In genomic region chr1:63870152-63870551, GRCh38 we compare ENCODE assay signal across 21 cellular contexts.
A peak's percentile ranks its signal among the peaks of the same experiment; 100 is the strongest.
DNase-seq lines count a peak whose midpoint lies in the region; ATAC-seq, FAIRE-seq and TF ChIP-seq lines count a peak whose summit lies in the region.
"Had no signal": no experiment of that assay in that cellular context is flagged by ENCODE, and none has a peak within 500 bp of the region (broad histone marks: within the 10 kb centered on the region; RNA-seq: fewer than 3 reads in every experiment).

No MANE protein-coding gene starts in this region.

- H3K23ac ChIP-seq in H1 (ENCODE audit: insufficient read length) = no peak overlapping the region

- peaks cover 35% of the 10 kb centered on the region for H3K4me1 Mint-ChIP-seq in progenitor cell of endocrine pancreas (ENCODE audit: low read depth)

- H2BK15ac ChIP-seq in H1 (ENCODE audit: low read length) = no peak overlapping the region

- no peak for TF ChIP-seq EP300 in H1 (IDR thresholded peaks at IDR 0.05; ENCODE audit: borderline replicate concordance in 1 of 2, low read depth in 2 of 2, low read length in 2 of 2)

- H3K27ac Mint-ChIP-seq in progenitor cell of endocrine pancreas = no peak overlapping the region

- peaks cover 18% of the 10 kb centered on the region for H3K79me1 ChIP-seq in H1 (ENCODE audit: low read depth, low read length)

- no peak overlapping the region for H3K14ac ChIP-seq in H1 (ENCODE audit: insufficient read length)

- H2BK120ac ChIP-seq in H1 (replicated peaks; ENCODE audit: low read depth, low read length) = no peak overlapping the region

- FAIRE-seq in H1 (lab: Jason Lieb, UNC) = peak; percentile 7
- FAIRE-seq: A549, G401.6 had no signal

- H3K27ac ChIP-seq in HCT116 (ENCODE audit: low read depth, low read length) = no peak overlapping the region
- H3K27ac ChIP-seq in H1 (ENCODE audit: low read depth, low read length) = no peak overlapping the region
- H3K27ac ChIP-seq: A549, C4-2B, GM23248, KMS-11, RWPE1 had no signal

- no peak overlapping the region for H2BK5ac ChIP-seq in H1 (ENCODE audit: low read depth, low read length)

- no peaks in the 10 kb centered on the region for H3K36me3 Mint-ChIP-seq in progenitor cell of endocrine pancreas (ENCODE audit: insufficient read depth)

- H3K4me1 ChIP-seq in BE2C (no peaks in the 10 kb centered on the region; the same call in 1 of the 2 replicates), HCT116 (ENCODE audit: control insufficient read depth in 1 of 2, insufficient read depth in 2 of 2, low read length in 2 of 2) (peaks cover 5 to 30% of the 10 kb centered on the region in 2 experiments; a peak in 3 of 4 replicates), H1 (replicated peaks in 1 of 4; ENCODE audit: control insufficient read depth in 3 of 4, insufficient read depth in 4 of 4, low read length in 3 of 4) (peaks cover 0 to 13% (median 6%) of the 10 kb centered on the region in 4 experiments; a peak in 3 of 7 replicates)

- H3K36me3 ChIP-seq in BE2C (no peaks in the 10 kb centered on the region), HCT116 (ENCODE audit: control insufficient read depth in 1 of 2, insufficient read depth in 2 of 2, low read length in 2 of 2) (no peaks in the 10 kb centered on the region), H1 (ENCODE audit: control insufficient read depth in 2 of 4, insufficient read depth in 4 of 4, low read length in 3 of 4) (no peaks in the 10 kb centered on the region)

- BruUV-seq in HCT116 (replicated peaks; lab: Mats Ljungman, UMichigan) = no TSS peak

- H4K5ac ChIP-seq in H1 (ENCODE audit: insufficient read length, low read depth, low read length) = no peak overlapping the region

- H3K56ac ChIP-seq in H1 (replicated peaks; ENCODE audit: insufficient read length, low read depth, low read length) = no peak overlapping the region

- H3K27me3 ChIP-seq in BE2C = no peaks in the 10 kb centered on the region
- H3K27me3 ChIP-seq in HCT116 (ENCODE audit: insufficient read depth, low read length) = no peaks in the 10 kb centered on the region
- no peaks in the 10 kb centered on the region for H3K27me3 ChIP-seq in H1 (replicated peaks in 1 of 4; ENCODE audit: control insufficient read depth in 3 of 4, extremely low read depth in 1 of 4, insufficient read depth in 3 of 4, low read length in 3 of 4)

- ATAC-seq in HCT116 (no peak), GM18907 (IDR thresholded peaks at IDR 0.05; ENCODE audit: unreplicated experiment) (no peak), HG02973 (IDR thresholded peaks at IDR 0.05; ENCODE audit: unreplicated experiment) (no peak)
- ATAC-seq: A549 had no signal

- H2BK20ac ChIP-seq in H1 (ENCODE audit: low read length) = no peak overlapping the region

- TF ChIP-seq POLR2A in HCT116 (IDR thresholded peaks at IDR 0.05; ENCODE audit: borderline replicate concordance, extremely low read depth, insufficient read depth, insufficient read length) (no peak), H1 (IDR thresholded peaks at IDR 0.05; ENCODE audit: control extremely low read depth in 1 of 2, low read depth in 2 of 2, low read length in 2 of 2) (no peak)

- H3K4me3 ChIP-seq in BE2C (ENCODE audit: low read depth, low read length) = no peak overlapping the region
- no peak overlapping the region for H3K4me3 ChIP-seq in HCT116 (replicated peaks in 1 of 2; ENCODE audit: low read depth in 1 of 2, low read length in 2 of 2)
- H3K4me3 ChIP-seq in H1 (ENCODE audit: extremely low read depth in 1 of 4, insufficient read depth in 2 of 4, low read depth in 3 of 4, low read length in 4 of 4) = no peak overlapping the region
- H3K4me3 ChIP-seq: A549, GM23248 had no signal

- no peak overlapping the region for H3K4me2 ChIP-seq in HCT116 (ENCODE audit: low read length)
- no peak overlapping the region for H3K4me2 ChIP-seq in H1 (ENCODE audit: insufficient read depth in 1 of 2, low read depth in 2 of 2, low read length in 2 of 2)
- H3K4me2 ChIP-seq: A549, KMS-11 had no signal

- intact Hi-C loops in HCT116 (cut with micrococcal nuclease) = no loop called here

- RAD21 ChIA-PET in HCT116 (lab: Charles Lee; ENCODE audit: low non-redundant PET in 1 of 2, low total read pairs in 2 of 2, uncharacterized antibody in 2 of 2, unreplicated experiment in 2 of 2) = no interaction called here

- TF ChIP-seq CTCF in BE2C (IDR thresholded peaks at IDR 0.05; ENCODE audit: low read depth, low read length) (0 out of 2 replicates have a peak, but pooled peaks have one; percentile 8), HCT116 (IDR thresholded peaks at IDR 0.05 in 2 of 3, conservative IDR thresholded peaks at IDR 0.05 in 1 of 3; ENCODE audit: borderline replicate concordance in 1 of 3, insufficient read depth in 1 of 3, low read depth in 2 of 3, low read length in 2 of 3) (peak in 2 of 3 experiments; percentile 21 to 38; a peak in 2 of 6 replicates), H1 (IDR thresholded peaks at IDR 0.05; ENCODE audit: control extremely low read depth in 1 of 3, insufficient read depth in 1 of 3, low read depth in 1 of 3, low read length in 3 of 3) (peak in 2 of 3 experiments; percentile 26 to 37; a peak in 2 of 4 replicates), progenitor cell of endocrine pancreas (IDR thresholded peaks at IDR 0.05; ENCODE audit: unreplicated experiment) (peak; percentile 23)

- H3K27me3 Mint-ChIP-seq in progenitor cell of endocrine pancreas = no peaks in the 10 kb centered on the region

- H3K79me2 ChIP-seq in HCT116 (ENCODE audit: insufficient read depth, low read length) (no peaks in the 10 kb centered on the region), H1 (ENCODE audit: control insufficient read depth in 1 of 2, insufficient read depth in 2 of 2, low read length in 2 of 2) (peaks cover 9 to 100% of the 10 kb centered on the region in 2 experiments; a peak in 3 of 4 replicates)

- H3K9ac ChIP-seq in HCT116 (ENCODE audit: low read length) (no peak overlapping the region), H1 (replicated peaks in 1 of 4; ENCODE audit: extremely low read depth in 1 of 4, low read depth in 3 of 4, low read length in 3 of 4) (no peak overlapping the region)
- H3K9ac ChIP-seq: GM23248, KMS-11 had no signal

- WGBS in H1 (ENCODE audit: extremely low coverage in 1 of 2, insufficient coverage in 1 of 2, insufficient read length in 1 of 2, insufficient replicate concordance in 2 of 2, low coverage in 1 of 2, low lambda C conversion rate in 2 of 2, missing lambda C conversion rate in 1 of 2), 2 experiments = 92% methylated on average over 2 of the region's 2 CpGs; no CpG with 5 or more reads in 1 of the 2 experiments

- DNase-seq in BE2C = no peak
- DNase-seq in HCT116 (ENCODE audit: low read depth, low spot score) = no peak
- no peak for DNase-seq in H1 (ENCODE audit: low read depth in 1 of 2, low spot score in 2 of 2)
- no peak for DNase-seq in progenitor cell of endocrine pancreas (ENCODE audit: low spot score, unreplicated experiment)
- DNase-seq in stimulated activated CD4-positive, alpha-beta T cell treated with anti-CD3 and anti-CD28 coated beads, Interleukin-12 subunit alpha, Interleukin-12 subunit beta, amount 100 ng/mL, for 4 hours = no peak
- DNase-seq: DMS79 treated with DMSO at 0.1 percent for 48 hours, GM23248, NCI-H1417 treated with DMSO at 0.1 percent for 48 hours, NCI-H187 treated with DMSO at 0.1 percent for 48 hours, NCI-H2227 treated with DMSO at 0.1 percent for 48 hours, NCI-H510A treated with DMSO at 0.1 percent for 48 hours, NCI-H774, OCI-M1, SIG-M5 had no signal

- H3K9me3 ChIP-seq in BE2C = no peaks in the 10 kb centered on the region
- no peaks in the 10 kb centered on the region for H3K9me3 ChIP-seq in HCT116 (ENCODE audit: control insufficient read depth in 1 of 2, insufficient read depth in 1 of 2, low read depth in 1 of 2, low read length in 2 of 2)
- H3K9me3 ChIP-seq in H1 (ENCODE audit: insufficient read depth in 2 of 2, low read depth in 1 of 2, low read length in 1 of 2) = no peaks in the 10 kb centered on the region
- H3K9me3 ChIP-seq: A549 had no signal

- H2AFZ ChIP-seq in HCT116 (ENCODE audit: low read depth, low read length, poor library complexity, severe bottlenecking) (no peak overlapping the region), H1 (ENCODE audit: low read length) (no peak overlapping the region)
- H2AFZ ChIP-seq: GM23248 had no signal

- H2BK12ac ChIP-seq in H1 (ENCODE audit: low read depth, low read length) = no peak overlapping the region

- no peaks in the 10 kb centered on the region for H3K23me2 ChIP-seq in H1 (ENCODE audit: low read depth, low read length)

- no peak overlapping the region for H3K18ac ChIP-seq in H1 (ENCODE audit: extremely low read depth, low read length)

- H4K8ac ChIP-seq in H1 (ENCODE audit: extremely low read depth, insufficient read depth, low read length) = no peak overlapping the region

- CTCF ChIA-PET in HCT116 (lab: Charles Lee) = no interaction called here
- CTCF ChIA-PET in H1 (lab: Charles Lee; ENCODE audit: partially characterized antibody) = interaction anchor here (1.0 to 7.8 kb wide), 16 partner anchors 8 to 294 kb away, joined by 3 to 69 read pairs (median 4); no protein-coding TSS in a partner anchor

- H4K20me1 ChIP-seq in HCT116 (ENCODE audit: insufficient read depth) (no peaks in the 10 kb centered on the region), H1 (replicated peaks in 1 of 2; ENCODE audit: control insufficient read depth in 1 of 2, insufficient read depth in 2 of 2, low read length in 2 of 2) (peaks cover 15 to 16% of the 10 kb centered on the region in 2 experiments)

- no peaks in the 10 kb centered on the region for H3K9me3 Mint-ChIP-seq in progenitor cell of endocrine pancreas (ENCODE audit: low read depth)

- no peak for TF ChIP-seq RAD21 in HCT116 (IDR thresholded peaks at IDR 0.05; ENCODE audit: low read depth)
- no peak; a peak in 1 of 4 replicates for TF ChIP-seq RAD21 in H1 (IDR thresholded peaks at IDR 0.05 in 1 of 2, conservative IDR thresholded peaks at IDR 0.05 in 1 of 2; ENCODE audit: low read depth in 2 of 2, low read length in 2 of 2)

- no peak overlapping the region for H3K4me3 Mint-ChIP-seq in progenitor cell of endocrine pancreas (ENCODE audit: low read depth)

- H2AK5ac ChIP-seq in H1 (ENCODE audit: low read depth, low read length) = no peak overlapping the region

- H3K9me2 ChIP-seq in HCT116 (ENCODE audit: insufficient read depth) = no peaks in the 10 kb centered on the region

- no peak overlapping the region for H3K4ac ChIP-seq in H1 (replicated peaks; ENCODE audit: insufficient read length, low read depth, low read length)

- POLR2A ChIA-PET in HCT116 (lab: Charles Lee) (no interaction called here), H1 (lab: Charles Lee; ENCODE audit: partially characterized antibody) (interaction anchor here (0.8 to 1.4 kb wide), 2 partner anchors 14 to 176 kb away, joined by 3 read pairs; no protein-coding TSS in a partner anchor)

- H4K91ac ChIP-seq in H1 (replicated peaks; ENCODE audit: insufficient read length, low read length) = no peak overlapping the region

TF ChIP-seq in HCT116, 20 proteins besides CTCF, POLR2A, EP300 and RAD21 (continues in another document):
- TF ChIP-seq FOSL1 (IDR thresholded peaks at IDR 0.05; ENCODE audit: low read depth) (no peak), EGR1 (IDR thresholded peaks at IDR 0.05; ENCODE audit: low read depth) (no peak), POLR2AphosphoS5 (IDR thresholded peaks at IDR 0.05; ENCODE audit: low read depth, low read length) (no peak)

TF ChIP-seq in H1, 55 proteins besides CTCF, POLR2A, EP300 and RAD21 (continues in another document):
- TF ChIP-seq CBX8 (IDR thresholded peaks at IDR 0.05; ENCODE audit: borderline replicate concordance, low read depth, low read length) (no peak), RXRA (IDR thresholded peaks at IDR 0.05; ENCODE audit: insufficient read depth, low read depth, low read length) (no peak), NRF1 (IDR thresholded peaks at IDR 0.05; ENCODE audit: low read depth, low read length) (no peak)
